ENCODE assay signal across 15 cellular contexts in genomic region chr12:64525461-64526160, GRCh38.
"Had no signal": no experiment of that assay in that cellular context is flagged by ENCODE, and none has a peak within 500 bp of the region (broad histone marks: within the 10 kb centered on the region; RNA-seq: fewer than 3 reads in every experiment).

No MANE protein-coding gene starts in this region.

- DNase-seq: activated CD4-positive, alpha-beta memory T cell treated with anti-CD3 and anti-CD28 coated beads for 36 hours; activated CD4-positive, alpha-beta T cell treated with anti-CD3 and anti-CD28 coated beads for 36 hours; activated naive CD8-positive, alpha-beta T cell treated with anti-CD3 and anti-CD28 coated beads for 36 hours; activated T-cell treated with anti-CD3 and anti-CD28 coated beads for 4 hours; brain microvascular endothelial cell; cortex of kidney; effector CD4-positive, alpha-beta T cell; gastrocnemius medialis; heart left ventricle; kidney; stimulated activated CD4-positive, alpha-beta T cell treated with anti-CD3 and anti-CD28 coated beads, Interleukin-12 subunit alpha, Interleukin-12 subunit beta, amount 100 ng/mL, for 4 hours; stimulated activated CD4-positive, alpha-beta T cell treated with anti-CD3 and anti-CD28 coated beads, Interleukin-1b, Interleukin-23, amount 100 ng/mL, for 48 hours; stimulated activated CD8-positive, alpha-beta memory T cell treated with anti-CD3 and anti-CD28 coated beads, Interleukin-4, amount 100 ng/mL, for 48 hours; stimulated activated naive CD4-positive, alpha-beta T cell; thyroid gland had no signal
